11 cellular contexts compared by ENCODE assay signal in genomic region chr11:102920118-102920684, GRCh38. TPM values are rescaled to one million over a fixed set of nuclear protein-coding genes. Genes with fewer than 3 reads are reported as not detected.
A peak's percentile ranks its signal among the peaks of the same experiment; 100 is the strongest.
DNase-seq lines count a peak whose midpoint lies in the region; ATAC-seq and TF ChIP-seq lines count a peak whose summit lies in the region.
"Had no signal": no experiment of that assay in that cellular context is flagged by ENCODE, and none has a peak within 500 bp of the region (broad histone marks: within the 10 kb centered on the region; RNA-seq: fewer than 3 reads in every experiment).

No MANE protein-coding gene starts in this region.

- TF ChIP-seq EP300 in stomach (IDR thresholded peaks at IDR 0.05), result no peak

- H3K4me3 ChIP-seq in stomach, result no peak overlapping the region

- H3K36me3 ChIP-seq in stomach, result no peaks in the 10 kb centered on the region

- no peak for TF ChIP-seq CTCF in natural killer cell (IDR thresholded peaks at IDR 0.05)
- TF ChIP-seq CTCF in stomach (IDR thresholded peaks at IDR 0.05), result no peak

- H3K27ac Mint-ChIP-seq in natural killer cell, result no peak overlapping the region

- peaks cover 6 to 8% of the 10 kb centered on the region in 2 donors for H3K4me1 Mint-ChIP-seq in natural killer cell

- intact Hi-C loops in natural killer cell (cut with micrococcal nuclease), result no loop called here
- intact Hi-C loops in stomach (cut with DNase I; ENCODE audit: low total_unique reads), result no loop called here

- peak; percentile 85 for DNase-seq in KG1 (lab: John Stamatoyannopoulos, UW)
- DNase-seq in natural killer cell, result no peak
- DNase-seq in stomach, result no peak
- DNase-seq in NCI-H345 (lab: John Stamatoyannopoulos, UW), result no peak
- no peak for DNase-seq in NCI-H2029 (lab: John Stamatoyannopoulos, UW)
- DNase-seq: amniotic stem cell, NCI-H1436 treated with DMSO at 0.1 percent for 48 hours had no signal

- H3K27ac ChIP-seq in stomach, result no peak overlapping the region

- H3K4me1 ChIP-seq in stomach, result no peaks in the 10 kb centered on the region

- ATAC-seq in GM19324 (IDR thresholded peaks at IDR 0.05; ENCODE audit: low FRiP score, unreplicated experiment), result peak; percentile 58
- ATAC-seq in HG02642 (IDR thresholded peaks at IDR 0.05; ENCODE audit: poor library complexity, unreplicated experiment), result peak; percentile 70
- ATAC-seq in natural killer cell, result peak in 2 of 3 donors; percentile 24 to 32

- WGBS in stomach, 5 donors, result 72 to 83% (median 76%) methylated on average over 13 of the region's 13 CpGs

- H3K9me3 ChIP-seq in stomach, result no peaks in the 10 kb centered on the region

- peaks cover 5 to 11% of the 10 kb centered on the region in 2 donors for H3K27me3 Mint-ChIP-seq in natural killer cell (ENCODE audit: low read depth in 2 of 2)

- H3K4me3 Mint-ChIP-seq in natural killer cell, result no peak overlapping the region

- no peaks in the 10 kb centered on the region for H3K27me3 ChIP-seq in stomach

- no peak for TF ChIP-seq POLR2A in stomach (IDR thresholded peaks at IDR 0.05)

- no peaks in the 10 kb centered on the region for H3K9me3 Mint-ChIP-seq in natural killer cell

- H3K36me3 Mint-ChIP-seq in natural killer cell, result no peaks in the 10 kb centered on the region

RNA-seq across cellular contexts. Expression of gene MMP13, which starts 35.3 kb away (rescaled TPM):
- total RNA-seq in natural killer cell (not detected), stomach (not detected)
- polyA plus RNA-seq in stomach, result under 1 TPM in 1 of 3 donors, not detected in 2; 0.25 TPM
- total RNA-seq: frontal cortex; T-helper 2 cell treated with Interferon-gamma antibody and Interleukin-4, amounts not matched to agents 100 ng/mL and 5 ng/mL, for 36 hours had no signal

RNA-seq across cellular contexts. Expression of gene MMP12, which starts 45.4 kb away (rescaled TPM):
- total RNA-seq in natural killer cell (not detected), stomach (not detected)
- 1 to 10 TPM in 2 of 3 donors, under 1 TPM in 1; 0.46 to 2.4 (median 1.4) TPM for polyA plus RNA-seq in stomach
- total RNA-seq: frontal cortex; T-helper 2 cell treated with Interferon-gamma antibody and Interleukin-4, amounts not matched to agents 100 ng/mL and 5 ng/mL, for 36 hours had no signal
